ENCODE assay signal across 1 cellular context in genomic region chr7:2527505-2528464, GRCh38.
A peak's percentile ranks its signal among the peaks of the same experiment; 100 is the strongest.
TF ChIP-seq lines count a peak whose summit lies in the region.

No MANE protein-coding gene starts in this region.

TF ChIP-seq in HepG2, 621 proteins besides CTCF, POLR2A, EP300 and RAD21 (continued from another document):
- TF ChIP-seq, protein P1, sequence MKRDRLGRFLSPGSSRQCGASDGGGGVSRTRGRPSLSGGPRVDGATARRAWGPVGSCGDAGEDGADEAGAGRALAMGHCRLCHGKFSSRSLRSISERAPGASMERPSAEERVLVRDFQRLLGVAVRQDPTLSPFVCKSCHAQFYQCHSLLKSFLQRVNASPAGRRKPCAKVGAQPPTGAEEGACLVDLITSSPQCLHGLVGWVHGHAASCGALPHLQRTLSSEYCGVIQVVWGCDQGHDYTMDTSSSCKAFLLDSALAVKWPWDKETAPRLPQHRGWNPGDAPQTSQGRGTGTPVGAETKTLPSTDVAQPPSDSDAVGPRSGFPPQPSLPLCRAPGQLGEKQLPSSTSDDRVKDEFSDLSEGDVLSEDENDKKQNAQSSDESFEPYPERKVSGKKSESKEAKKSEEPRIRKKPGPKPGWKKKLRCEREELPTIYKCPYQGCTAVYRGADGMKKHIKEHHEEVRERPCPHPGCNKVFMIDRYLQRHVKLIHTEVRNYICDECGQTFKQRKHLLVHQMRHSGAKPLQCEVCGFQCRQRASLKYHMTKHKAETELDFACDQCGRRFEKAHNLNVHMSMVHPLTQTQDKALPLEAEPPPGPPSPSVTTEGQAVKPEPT (CRISPR knock-in tag; IDR thresholded peaks at IDR 0.05; ENCODE audit: low read depth) = no peak
- TF ChIP-seq ERF (CRISPR knock-in tag; IDR thresholded peaks at IDR 0.05) (no peak), JDP2 (CRISPR knock-in tag; IDR thresholded peaks at IDR 0.05; ENCODE audit: borderline replicate concordance) (no peak), ZNF24 (IDR thresholded peaks at IDR 0.05) (no peak), ZSCAN25 (CRISPR knock-in tag; IDR thresholded peaks at IDR 0.05) (no peak), KDM2A (CRISPR knock-in tag; IDR thresholded peaks at IDR 0.05; ENCODE audit: borderline replicate concordance, low read depth) (0 out of 2 replicates have a peak, but pooled peaks have one; percentile 5), RORA (CRISPR knock-in tag; IDR thresholded peaks at IDR 0.05) (no peak), ZNF350 (CRISPR knock-in tag; IDR thresholded peaks at IDR 0.05; ENCODE audit: borderline replicate concordance, low read depth) (no peak)
- TF ChIP-seq, protein P2, sequence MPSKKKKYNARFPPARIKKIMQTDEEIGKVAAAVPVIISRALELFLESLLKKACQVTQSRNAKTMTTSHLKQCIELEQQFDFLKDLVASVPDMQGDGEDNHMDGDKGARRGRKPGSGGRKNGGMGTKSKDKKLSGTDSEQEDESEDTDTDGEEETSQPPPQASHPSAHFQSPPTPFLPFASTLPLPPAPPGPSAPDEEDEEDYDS (CRISPR knock-in tag; IDR thresholded peaks at IDR 0.05) = 0 out of 2 replicates have a peak, but pooled peaks have one; percentile 14
- TF ChIP-seq, protein P3, sequence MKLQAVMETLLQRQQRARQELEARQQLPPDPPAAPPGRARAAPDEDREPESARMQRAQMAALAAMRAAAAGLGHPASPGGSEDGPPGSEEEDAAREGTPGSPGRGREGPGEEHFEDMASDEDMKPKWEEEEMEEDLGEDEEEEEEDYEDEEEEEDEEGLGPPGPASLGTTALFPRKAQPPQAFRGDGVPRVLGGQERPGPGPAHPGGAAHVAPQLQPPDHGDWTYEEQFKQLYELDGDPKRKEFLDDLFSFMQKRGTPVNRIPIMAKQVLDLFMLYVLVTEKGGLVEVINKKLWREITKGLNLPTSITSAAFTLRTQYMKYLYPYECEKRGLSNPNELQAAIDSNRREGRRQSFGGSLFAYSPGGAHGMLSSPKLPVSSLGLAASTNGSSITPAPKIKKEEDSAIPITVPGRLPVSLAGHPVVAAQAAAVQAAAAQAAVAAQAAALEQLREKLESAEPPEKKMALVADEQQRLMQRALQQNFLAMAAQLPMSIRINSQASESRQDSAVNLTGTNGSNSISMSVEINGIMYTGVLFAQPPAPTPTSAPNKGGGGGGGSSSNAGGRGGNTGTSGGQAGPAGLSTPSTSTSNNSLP (IDR thresholded peaks at IDR 0.05; ENCODE audit: low read depth, low read length) = no peak
